In the genomic region with DNA sequence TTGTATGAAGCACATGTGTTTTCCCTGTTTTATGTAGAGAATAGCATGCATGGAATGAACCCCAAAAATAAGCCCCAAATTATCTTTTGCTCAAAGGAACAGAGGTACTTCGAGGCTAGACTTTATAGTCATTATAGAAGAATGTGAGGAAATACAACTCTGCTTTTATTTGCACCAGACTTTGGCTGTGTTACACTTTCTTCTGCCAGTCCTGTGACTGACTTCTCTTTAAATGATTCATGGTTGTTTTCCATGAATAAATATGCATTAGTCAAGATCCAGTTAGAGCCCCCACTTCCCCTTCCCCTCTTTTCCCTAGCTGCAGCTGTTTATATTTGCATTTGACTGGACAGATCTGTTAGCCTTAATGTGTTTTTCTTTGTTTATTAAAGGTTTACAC, we compare ENCODE assay signal across 16 cellular contexts.
A peak's percentile ranks its signal among the peaks of the same experiment; 100 is the strongest.
DNase-seq lines count a peak whose midpoint lies in the region; ATAC-seq and TF ChIP-seq lines count a peak whose summit lies in the region.
"Had no signal": no experiment of that assay in that cellular context is flagged by ENCODE, and none has a peak within 500 bp of the region (broad histone marks: within the 10 kb centered on the region; RNA-seq: fewer than 3 reads in every experiment).

No MANE protein-coding gene starts in this region.

- no peak for TF ChIP-seq CTCF in cardiac muscle cell (IDR thresholded peaks at IDR 0.05; ENCODE audit: low read depth, low read length)
- TF ChIP-seq CTCF in left ventricle myocardium inferior (IDR thresholded peaks at IDR 0.05; ENCODE audit: borderline replicate concordance): no peak

- H3K4me3 ChIP-seq in cardiac muscle cell (no peak overlapping the region), left ventricle myocardium inferior (no peak overlapping the region), aorta (ENCODE audit: low read length in 2 of 2) (no peak overlapping the region)
- H3K4me3 ChIP-seq: tibial nerve had no signal

- H3K9me3 ChIP-seq in cardiac muscle cell (ENCODE audit: low read depth) (no peaks in the 10 kb centered on the region), left ventricle myocardium inferior (replicated peaks) (peaks cover 30% of the 10 kb centered on the region), aorta (ENCODE audit: control insufficient read depth, low read length) (no peaks in the 10 kb centered on the region)

- 3% methylated on average over 1 of the region's 1 CpG for WGBS in aorta, 2 donors

- H3K27me3 ChIP-seq in cardiac muscle cell (no peaks in the 10 kb centered on the region), left ventricle myocardium inferior (ENCODE audit: low read depth) (no peaks in the 10 kb centered on the region), aorta (ENCODE audit: control insufficient read depth in 1 of 2, insufficient read depth in 2 of 2, low read length in 1 of 2) (no peaks in the 10 kb centered on the region)
- H3K27me3 ChIP-seq: tibial nerve had no signal

- H3K4me1 ChIP-seq in cardiac muscle cell (ENCODE audit: low read depth) (peaks cover 7% of the 10 kb centered on the region), left ventricle myocardium inferior (no peaks in the 10 kb centered on the region), aorta (ENCODE audit: control insufficient read depth in 1 of 2, insufficient read depth in 2 of 2, low read length in 2 of 2) (peaks cover 3 to 8% of the 10 kb centered on the region in 2 donors)

- DNase-seq in cardiac muscle cell (ENCODE audit: low read depth in 1 of 2, low spot score in 1 of 2) (peak in 1 of 2 donors; percentile 66), left ventricle myocardium inferior (no peak), astrocyte of the hippocampus (ENCODE audit: low read depth, low spot score) (peak; percentile 82), hepatic stellate cell (ENCODE audit: low spot score) (peak; percentile 20), aorta (no peak), SIG-M5 (lab: John Stamatoyannopoulos, UW) (no peak), NCI-H774 (lab: John Stamatoyannopoulos, UW) (no peak)
- DNase-seq: 8988T; activated CD8-positive, alpha-beta T cell treated with anti-CD3 and anti-CD28 coated beads, Interleukin-2, amount 10 ng/mL, durations not matched to agents 7 days and 5 days; activated gamma-delta T cell treated with Interleukin-2 at 50 U/mL for 16 hours; cortex of kidney; DMS153; NCI-H446; RPMI8226 had no signal

- intact Hi-C loops in left ventricle myocardium inferior (cut with micrococcal nuclease): no loop called here
- intact Hi-C loops in aorta (cut with DNase I): loop anchor here in 1 of 2 donors (5.0 kb wide), 1 partner anchor 104 kb away; no protein-coding TSS in a partner anchor

- H3K36me3 ChIP-seq in cardiac muscle cell (no peaks in the 10 kb centered on the region), left ventricle myocardium inferior (peaks cover 8% of the 10 kb centered on the region), aorta (ENCODE audit: control insufficient read depth in 1 of 2, insufficient read depth in 2 of 2, low read length in 1 of 2) (no peaks in the 10 kb centered on the region)

- peak; percentile 55 for ATAC-seq in aorta (ENCODE audit: low FRiP score)
- ATAC-seq in HG03139 (IDR thresholded peaks at IDR 0.05; ENCODE audit: unreplicated experiment): no peak
- ATAC-seq: activated CD8-positive, alpha-beta T cell treated with anti-CD3 and anti-CD28 coated beads, Interleukin-2, amount 10 ng/mL, durations not matched to agents 7 days and 5 days had no signal

- H3K27ac ChIP-seq in cardiac muscle cell (peak overlapping the region; percentile 17), left ventricle myocardium inferior (replicated peaks) (no peak overlapping the region), aorta (ENCODE audit: low read depth in 1 of 2, low read length in 2 of 2) (peak overlapping the region in 1 of 2 donors; percentile 92)

Comparison
In these comparisons a context has a peak if more than half of its experiments do, and no peak if none do; other contexts are left out.
1. DNase-seq: peak in astrocyte of the hippocampus (single experiment) and hepatic stellate cell (single experiment); none in left ventricle myocardium inferior (single experiment), aorta (0 of 2), SIG-M5 (single experiment) and NCI-H774 (single experiment).